12 cellular contexts compared by ENCODE assay signal in genomic region chr11:124396847-124397246, GRCh38. TPM values are rescaled to one million over a fixed set of nuclear protein-coding genes. Genes with fewer than 3 reads are reported as not detected.
DNase-seq lines count a peak whose midpoint lies in the region; ATAC-seq, FAIRE-seq and TF ChIP-seq lines count a peak whose summit lies in the region.
"Not testable (repeated sequence)": the region's sequence is repeated elsewhere in the genome, so short reads cannot be mapped to it uniquely, and the experiment has no call there.
"Had no signal": no experiment of that assay in that cellular context is flagged by ENCODE, and none has a peak within 500 bp of the region (broad histone marks: within the 10 kb centered on the region; RNA-seq: fewer than 3 reads in every experiment).

No MANE protein-coding gene starts in this region.

- not testable (repeated sequence) for ATAC-seq in A549
- ATAC-seq in K562, result peak; percentile 58

- H3K36me3 ChIP-seq in K562 (ENCODE audit: control insufficient read depth, insufficient read depth, low read length); keratinocyte (ENCODE audit: control insufficient read depth in 2 of 2, extremely low read depth in 1 of 2, insufficient read depth in 2 of 2, low read length in 2 of 2): not testable (repeated sequence)

- not testable (repeated sequence) for TF ChIP-seq EP300 in A549 (IDR thresholded peaks at IDR 0.05); K562 (IDR thresholded peaks at IDR 0.05; ENCODE audit: low read length)

- H2AFZ ChIP-seq in K562 (ENCODE audit: low read depth, low read length); keratinocyte (ENCODE audit: control insufficient read depth, low read length): not testable (repeated sequence)

- not testable (repeated sequence) for TF ChIP-seq POLR2A in A549 (IDR thresholded peaks at IDR 0.05; ENCODE audit: low read length); K562 (conservative IDR thresholded peaks at IDR 0.05)

- not testable (repeated sequence) for H3K9me3 ChIP-seq in A549; K562 (replicated peaks; ENCODE audit: control insufficient read depth, insufficient read depth, low read depth, low read length); keratinocyte (ENCODE audit: control insufficient read depth, low read depth, low read length)

- not testable (repeated sequence) for FAIRE-seq in A549 (lab: Jason Lieb, UNC)
- peak; percentile 73 for FAIRE-seq in K562 (lab: Jason Lieb, UNC)
- FAIRE-seq in keratinocyte (lab: Jason Lieb, UNC), result peak; percentile 23
- peak; percentile 35 for FAIRE-seq in urothelium cell line (lab: Jason Lieb, UNC)

- BruUV-seq in K562 (replicated peaks; lab: Mats Ljungman, UMichigan), result not testable (repeated sequence)

- not testable (repeated sequence) for H3K4me2 ChIP-seq in A549; K562 (ENCODE audit: insufficient read depth, low read length); keratinocyte (ENCODE audit: control insufficient read depth, extremely low read depth, insufficient read depth, low read depth, low read length)

- DNase-seq in A549 (ENCODE audit: low read depth in 1 of 2, low spot score in 1 of 2); K562 (ENCODE audit: extremely low read depth in 1 of 4, low spot score in 3 of 4); keratinocyte (ENCODE audit: low read depth, low spot score); urothelium cell line (ENCODE audit: low spot score): not testable (repeated sequence)
- DNase-seq in OCI-M1 (lab: John Stamatoyannopoulos, UW), result peak; percentile 63

- 50% methylated on average over 2 of the region's 4 CpGs for WGBS in A549 (ENCODE audit: missing lambda C conversion rate)
- 44% methylated on average over 2 of the region's 4 CpGs for WGBS in K562 (ENCODE audit: insufficient coverage, low coverage, missing lambda C conversion rate)

- not testable (repeated sequence) for H3K27me3 ChIP-seq in K562 (ENCODE audit: control insufficient read depth in 2 of 2, insufficient read depth in 2 of 2, low read length in 2 of 2); keratinocyte (ENCODE audit: control insufficient read depth, extremely low read depth, insufficient read depth, low read length)

- in situ Hi-C loops in K562 (cut with MboI), result not testable (repeated sequence)

- not testable (repeated sequence) for H3K4me3 ChIP-seq in A549; K562; keratinocyte (ENCODE audit: control insufficient read depth in 2 of 3, extremely low read depth in 1 of 3, insufficient read depth in 2 of 3, low read depth in 1 of 3, low read length in 3 of 3)

- H3K9me1 ChIP-seq in K562 (ENCODE audit: control insufficient read depth, insufficient read depth, low read length); keratinocyte (ENCODE audit: control insufficient read depth, extremely low read depth, insufficient read depth, low read length): not testable (repeated sequence)

- POLR2A ChIA-PET in A549 (lab: Yijun Ruan, JAX); K562 (lab: Yijun Ruan, JAX): not testable (repeated sequence)

- dilution Hi-C loops in keratinocyte (cut with MboI; ENCODE audit: extremely low pct_ligation_motif_present, low sequenced_read_pairs), result not testable (repeated sequence)

- H3K27ac ChIP-seq in A549; K562 (ENCODE audit: extremely low read depth, low read depth, low read length); keratinocyte (ENCODE audit: control insufficient read depth, insufficient read depth, low read length): not testable (repeated sequence)

- H3K79me2 ChIP-seq in K562 (ENCODE audit: control insufficient read depth, insufficient read depth, low read length); keratinocyte (ENCODE audit: control insufficient read depth, insufficient read depth, low read length): not testable (repeated sequence)

- H3K4me1 ChIP-seq in A549; K562 (replicated peaks in 1 of 2; ENCODE audit: control insufficient read depth in 2 of 2, insufficient read depth in 2 of 2, low read length in 2 of 2); keratinocyte (ENCODE audit: control insufficient read depth, extremely low read depth, insufficient read depth, low read length): not testable (repeated sequence)

- CTCF ChIA-PET in A549 (lab: Yijun Ruan, JAX); K562 (lab: Yijun Ruan, JAX; ENCODE audit: low intra/inter-chr PET ratio): not testable (repeated sequence)

- H3K9ac ChIP-seq in K562 (ENCODE audit: insufficient read depth in 1 of 2, low read depth in 2 of 2, low read length in 2 of 2); keratinocyte (ENCODE audit: control insufficient read depth, extremely low read depth, insufficient read depth, low read length): not testable (repeated sequence)

- intact Hi-C loops in K562 (cut with micrococcal nuclease), result not testable (repeated sequence)

- H4K20me1 ChIP-seq in K562 (replicated peaks; ENCODE audit: control insufficient read depth, insufficient read depth, low read length); keratinocyte (ENCODE audit: control insufficient read depth, extremely low read depth, insufficient read depth, low read length): not testable (repeated sequence)

- TF ChIP-seq CTCF in A549 (IDR thresholded peaks at IDR 0.05); K562 (IDR thresholded peaks at IDR 0.05 in 2 of 3, conservative IDR thresholded peaks at IDR 0.05 in 1 of 3; ENCODE audit: insufficient read depth in 2 of 3, low read depth in 1 of 3, low read length in 3 of 3); keratinocyte (optimal IDR thresholded peaks at IDR 0.05 in 1 of 3, IDR thresholded peaks at IDR 0.05 in 1 of 3, conservative IDR thresholded peaks at IDR 0.05 in 1 of 3; ENCODE audit: extremely low read depth in 1 of 3, insufficient read depth in 2 of 3, low read length in 3 of 3): not testable (repeated sequence)

- not testable (repeated sequence) for TF ChIP-seq RAD21 in A549 (conservative IDR thresholded peaks at IDR 0.05 in 1 of 2, IDR thresholded peaks at IDR 0.05 in 1 of 2); K562 (CRISPR knock-in tag; conservative IDR thresholded peaks at IDR 0.05 in 1 of 2, IDR thresholded peaks at IDR 0.05 in 1 of 2)

RNA-seq across cellular contexts. Expression of gene OR8B3, which starts 2.0 kb away (rescaled TPM):
- polyA plus RNA-seq in A549 (2011; rRNA removed) (not detected in 2 replicates), A549 (2017; fragmentation: RNase III; extraction: RNeasy Plus Mini Kit Qiagen cat#74134 plus additional on column Dnase treatment) (not detected in 3 replicates), K562 (2011; rRNA removed) (not detected in 2 replicates), K562 (2014; fragmentation: Illumina TruSeq; extraction: Trizol) (not detected in 2 replicates), K562 (2014; fragmentation: Nextera tagmentation; extraction: Ambion mirVana) (under 1 TPM in 1 of 2 experiments, not detected in 1; 0.13 TPM), K562 (2014; rRNA removed) (not detected in 2 replicates), keratinocyte (not detected in 3 replicates)
- not detected in 2 replicates for polyA plus RNA-seq in A549 (2012; cell fraction: cytosol; rRNA removed)
- polyA plus RNA-seq in A549 (2012; cell fraction: nucleus; rRNA removed), result not detected in 2 replicates
- not detected in 2 replicates for polyA minus RNA-seq in A549 (2011; rRNA and poly(A)+ RNA removed)
- total RNA-seq in K562 (2011; cell fraction: chromatin; rRNA removed; ENCODE audit: low replicate concordance), result not detected in 2 replicates
- total RNA-seq in K562 (2011; cell fraction: nucleolus; rRNA removed), result not detected in 2 replicates
- not detected in 2 replicates for total RNA-seq in K562 (2011; cell fraction: nucleoplasm; rRNA removed)
- total RNA-seq in K562 (2014; rRNA removed) (not detected in 2 replicates), K562 (2014; rRNA removed; fragmentation: Illumina TruSeq; extraction: Trizol) (not detected in 2 replicates), K562 (2015; rRNA removed; fragmentation: Illumina TruSeq; extraction: Trizol) (not detected in 2 replicates), K562 (2021) (not detected in 2 replicates)
- polyA plus RNA-seq in K562 (2011; cell fraction: cytosol; rRNA removed), result not detected in 2 replicates
- polyA plus RNA-seq in K562 (2011; cell fraction: nucleus; rRNA removed), result not detected in 2 replicates
- 0.07 TPM in 1 of 2 replicates, not detected in the other for polyA plus RNA-seq in K562 (2012)
- not detected in 2 replicates for polyA minus RNA-seq in K562 (2011; rRNA and poly(A)+ RNA removed)
- polyA minus RNA-seq in K562 (2011; cell fraction: cytosol; rRNA and poly(A)+ RNA removed), result not detected in 2 replicates
- not detected in 2 replicates for polyA minus RNA-seq in K562 (2011; cell fraction: nucleus; rRNA and poly(A)+ RNA removed)
- not detected for polyA plus RNA-seq in keratinocyte (2011; ENCODE audit: low read depth)
- polyA plus RNA-seq in keratinocyte (2011; cell fraction: cytosol; rRNA removed), result not detected in 2 replicates
- not detected in 2 replicates for polyA plus RNA-seq in keratinocyte (2011; cell fraction: nucleus; rRNA removed)
- not detected in 2 replicates for polyA plus RNA-seq in keratinocyte (2012; ENCODE audit: low replicate concordance)
- polyA minus RNA-seq in keratinocyte, result not detected in 3 replicates
- not detected for polyA minus RNA-seq in keratinocyte (2011; cell fraction: cytosol; rRNA and poly(A)+ RNA removed)
- polyA minus RNA-seq in keratinocyte (2011; cell fraction: nucleus; rRNA and poly(A)+ RNA removed), result not detected in 2 replicates
- total RNA-seq: CD4-positive, alpha-beta T cell; CD8-positive, alpha-beta memory T cell; GM12878; GM23248; H1; H7 had no signal
- polyA plus RNA-seq: CD14-positive monocyte; CD8-positive, alpha-beta memory T cell; GM12878; GM23248; H1 had no signal

RNA-seq across cellular contexts. Expression of gene OR8B2, which starts 12.5 kb away (rescaled TPM):
- not detected in 2 replicates for polyA plus RNA-seq in A549 (2011; rRNA removed)
- not detected in 2 replicates for polyA plus RNA-seq in A549 (2012; cell fraction: cytosol; rRNA removed)
- not detected in 2 replicates for polyA plus RNA-seq in A549 (2012; cell fraction: nucleus; rRNA removed)
- not detected in 3 replicates for polyA plus RNA-seq in A549 (2017; fragmentation: RNase III; extraction: RNeasy Plus Mini Kit Qiagen cat#74134 plus additional on column Dnase treatment)
- polyA minus RNA-seq in A549 (2011; rRNA and poly(A)+ RNA removed), result not detected in 2 replicates
- total RNA-seq in K562 (2011; cell fraction: chromatin; rRNA removed; ENCODE audit: low replicate concordance), result not detected in 2 replicates
- not detected in 2 replicates for total RNA-seq in K562 (2011; cell fraction: nucleolus; rRNA removed)
- total RNA-seq in K562 (2011; cell fraction: nucleoplasm; rRNA removed), result not detected in 2 replicates
- total RNA-seq in K562 (2014; rRNA removed), result not detected in 2 replicates
- total RNA-seq in K562 (2014; rRNA removed; fragmentation: Illumina TruSeq; extraction: Trizol), result not detected in 2 replicates
- not detected in 2 replicates for total RNA-seq in K562 (2015; rRNA removed; fragmentation: Illumina TruSeq; extraction: Trizol)
- total RNA-seq in K562 (2021), result not detected in 2 replicates
- not detected in 2 replicates for polyA plus RNA-seq in K562 (2011; rRNA removed)
- not detected in 2 replicates for polyA plus RNA-seq in K562 (2011; cell fraction: cytosol; rRNA removed)
- not detected in 2 replicates for polyA plus RNA-seq in K562 (2011; cell fraction: nucleus; rRNA removed)
- polyA plus RNA-seq in K562 (2012), result 0.14 TPM in 1 of 2 replicates, not detected in the other
- not detected in 2 replicates for polyA plus RNA-seq in K562 (2014; fragmentation: Illumina TruSeq; extraction: Trizol)
- polyA plus RNA-seq in K562 (2014; fragmentation: Nextera tagmentation; extraction: Ambion mirVana), result under 1 TPM in 1 of 2 experiments, not detected in 1; 0.56 TPM
- polyA plus RNA-seq in K562 (2014; rRNA removed), result not detected in 2 replicates
- polyA minus RNA-seq in K562 (2011; rRNA and poly(A)+ RNA removed), result not detected in 2 replicates
- not detected in 2 replicates for polyA minus RNA-seq in K562 (2011; cell fraction: cytosol; rRNA and poly(A)+ RNA removed)
- polyA minus RNA-seq in K562 (2011; cell fraction: nucleus; rRNA and poly(A)+ RNA removed), result not detected in 2 replicates
- not detected in 3 replicates for polyA plus RNA-seq in keratinocyte
- not detected for polyA plus RNA-seq in keratinocyte (2011; ENCODE audit: low read depth)
- polyA plus RNA-seq in keratinocyte (2011; cell fraction: cytosol; rRNA removed), result not detected in 2 replicates
- polyA plus RNA-seq in keratinocyte (2011; cell fraction: nucleus; rRNA removed), result not detected in 2 replicates
- not detected in 2 replicates for polyA plus RNA-seq in keratinocyte (2012; ENCODE audit: low replicate concordance)
- not detected in 3 replicates for polyA minus RNA-seq in keratinocyte
- not detected for polyA minus RNA-seq in keratinocyte (2011; cell fraction: cytosol; rRNA and poly(A)+ RNA removed)
- not detected in 2 replicates for polyA minus RNA-seq in keratinocyte (2011; cell fraction: nucleus; rRNA and poly(A)+ RNA removed)
- total RNA-seq: CD4-positive, alpha-beta T cell; CD8-positive, alpha-beta memory T cell; GM12878; GM23248; H1; H7 had no signal
- polyA plus RNA-seq: CD14-positive monocyte; CD8-positive, alpha-beta memory T cell; GM12878; GM23248; H1 had no signal

RNA-seq across cellular contexts. Expression of gene OR8B4, which starts 27.8 kb away (rescaled TPM):
- not detected in 2 replicates for polyA plus RNA-seq in A549 (2011; rRNA removed)
- polyA plus RNA-seq in A549 (2012; cell fraction: cytosol; rRNA removed), result not detected in 2 replicates
- not detected in 2 replicates for polyA plus RNA-seq in A549 (2012; cell fraction: nucleus; rRNA removed)
- not detected in 3 replicates for polyA plus RNA-seq in A549 (2017; fragmentation: RNase III; extraction: RNeasy Plus Mini Kit Qiagen cat#74134 plus additional on column Dnase treatment)
- not detected in 2 replicates for polyA minus RNA-seq in A549 (2011; rRNA and poly(A)+ RNA removed)
- total RNA-seq in K562 (2011; cell fraction: chromatin; rRNA removed; ENCODE audit: low replicate concordance), result not detected in 2 replicates
- total RNA-seq in K562 (2011; cell fraction: nucleolus; rRNA removed), result not detected in 2 replicates
- total RNA-seq in K562 (2011; cell fraction: nucleoplasm; rRNA removed), result not detected in 2 replicates
- total RNA-seq in K562 (2014; rRNA removed), result not detected in 2 replicates
- not detected in 2 replicates for total RNA-seq in K562 (2014; rRNA removed; fragmentation: Illumina TruSeq; extraction: Trizol)
- total RNA-seq in K562 (2015; rRNA removed; fragmentation: Illumina TruSeq; extraction: Trizol), result not detected in 2 replicates
- not detected in 2 replicates for total RNA-seq in K562 (2021)
- not detected in 2 replicates for polyA plus RNA-seq in K562 (2011; rRNA removed)
- polyA plus RNA-seq in K562 (2011; cell fraction: cytosol; rRNA removed), result not detected in 2 replicates
- polyA plus RNA-seq in K562 (2011; cell fraction: nucleus; rRNA removed), result not detected in 2 replicates
- polyA plus RNA-seq in K562 (2012), result 0.10 TPM in 1 of 2 replicates, not detected in the other
- not detected in 2 replicates for polyA plus RNA-seq in K562 (2014; fragmentation: Illumina TruSeq; extraction: Trizol)
- polyA plus RNA-seq in K562 (2014; fragmentation: Nextera tagmentation; extraction: Ambion mirVana), result not detected
- not detected in 2 replicates for polyA plus RNA-seq in K562 (2014; rRNA removed)
- not detected in 2 replicates for polyA minus RNA-seq in K562 (2011; rRNA and poly(A)+ RNA removed)
- polyA minus RNA-seq in K562 (2011; cell fraction: cytosol; rRNA and poly(A)+ RNA removed), result not detected in 2 replicates
- polyA minus RNA-seq in K562 (2011; cell fraction: nucleus; rRNA and poly(A)+ RNA removed), result not detected in 2 replicates
- not detected in 3 replicates for polyA plus RNA-seq in keratinocyte
- not detected for polyA plus RNA-seq in keratinocyte (2011; ENCODE audit: low read depth)
- polyA plus RNA-seq in keratinocyte (2011; cell fraction: cytosol; rRNA removed), result not detected in 2 replicates
- not detected in 2 replicates for polyA plus RNA-seq in keratinocyte (2011; cell fraction: nucleus; rRNA removed)
- not detected in 2 replicates for polyA plus RNA-seq in keratinocyte (2012; ENCODE audit: low replicate concordance)
- not detected in 3 replicates for polyA minus RNA-seq in keratinocyte
- not detected for polyA minus RNA-seq in keratinocyte (2011; cell fraction: cytosol; rRNA and poly(A)+ RNA removed)
- not detected in 2 replicates for polyA minus RNA-seq in keratinocyte (2011; cell fraction: nucleus; rRNA and poly(A)+ RNA removed)
- total RNA-seq: CD4-positive, alpha-beta T cell; CD8-positive, alpha-beta memory T cell; GM12878; GM23248; H1; H7 had no signal
- polyA plus RNA-seq: CD14-positive monocyte; CD8-positive, alpha-beta memory T cell; GM12878; GM23248; H1 had no signal

RNA-seq across cellular contexts. Expression of gene OR8B8, which starts 48.6 kb away (rescaled TPM):
- not detected in 2 replicates for polyA plus RNA-seq in A549 (2011; rRNA removed)
- not detected in 2 replicates for polyA plus RNA-seq in A549 (2012; cell fraction: cytosol; rRNA removed)
- polyA plus RNA-seq in A549 (2012; cell fraction: nucleus; rRNA removed), result not detected in 2 replicates
- polyA plus RNA-seq in A549 (2017; fragmentation: RNase III; extraction: RNeasy Plus Mini Kit Qiagen cat#74134 plus additional on column Dnase treatment), result not detected in 3 replicates
- polyA minus RNA-seq in A549 (2011; rRNA and poly(A)+ RNA removed), result not detected in 2 replicates
- 0.11 TPM in 1 of 2 replicates, not detected in the other for total RNA-seq in K562 (2011; cell fraction: chromatin; rRNA removed; ENCODE audit: low replicate concordance)
- total RNA-seq in K562 (2011; cell fraction: nucleolus; rRNA removed), result not detected in 2 replicates
- total RNA-seq in K562 (2011; cell fraction: nucleoplasm; rRNA removed), result not detected in 2 replicates
- not detected in 2 replicates for total RNA-seq in K562 (2014; rRNA removed)
- not detected in 2 replicates for total RNA-seq in K562 (2014; rRNA removed; fragmentation: Illumina TruSeq; extraction: Trizol)
- total RNA-seq in K562 (2015; rRNA removed; fragmentation: Illumina TruSeq; extraction: Trizol), result not detected in 2 replicates
- not detected in 2 replicates for total RNA-seq in K562 (2021)
- polyA plus RNA-seq in K562 (2011; rRNA removed), result not detected in 2 replicates
- not detected in 2 replicates for polyA plus RNA-seq in K562 (2011; cell fraction: cytosol; rRNA removed)
- polyA plus RNA-seq in K562 (2011; cell fraction: nucleus; rRNA removed), result not detected in 2 replicates
- 0.09 TPM in 1 of 2 replicates, not detected in the other for polyA plus RNA-seq in K562 (2012)
- not detected in 2 replicates for polyA plus RNA-seq in K562 (2014; fragmentation: Illumina TruSeq; extraction: Trizol)
- polyA plus RNA-seq in K562 (2014; fragmentation: Nextera tagmentation; extraction: Ambion mirVana), result under 1 TPM in 1 of 2 experiments, not detected in 1; 0.18 TPM
- not detected in 2 replicates for polyA plus RNA-seq in K562 (2014; rRNA removed)
- not detected in 2 replicates for polyA minus RNA-seq in K562 (2011; rRNA and poly(A)+ RNA removed)
- polyA minus RNA-seq in K562 (2011; cell fraction: cytosol; rRNA and poly(A)+ RNA removed), result not detected in 2 replicates
- polyA minus RNA-seq in K562 (2011; cell fraction: nucleus; rRNA and poly(A)+ RNA removed), result not detected in 2 replicates
- polyA plus RNA-seq in keratinocyte, result not detected in 3 replicates
- polyA plus RNA-seq in keratinocyte (2011; ENCODE audit: low read depth), result not detected
- polyA plus RNA-seq in keratinocyte (2011; cell fraction: cytosol; rRNA removed), result not detected in 2 replicates
- polyA plus RNA-seq in keratinocyte (2011; cell fraction: nucleus; rRNA removed), result not detected in 2 replicates
- polyA plus RNA-seq in keratinocyte (2012; ENCODE audit: low replicate concordance), result not detected in 2 replicates
- polyA minus RNA-seq in keratinocyte, result not detected in 3 replicates
- polyA minus RNA-seq in keratinocyte (2011; cell fraction: cytosol; rRNA and poly(A)+ RNA removed), result not detected
- not detected in 2 replicates for polyA minus RNA-seq in keratinocyte (2011; cell fraction: nucleus; rRNA and poly(A)+ RNA removed)
- total RNA-seq: CD4-positive, alpha-beta T cell; CD8-positive, alpha-beta memory T cell; GM12878; GM23248; H1; H7 had no signal
- polyA plus RNA-seq: CD14-positive monocyte; CD8-positive, alpha-beta memory T cell; GM12878; GM23248; H1 had no signal
